Comparison of ENCODE assay signal across 11 cellular contexts in genomic region chr11:44893250-44894216, GRCh38. TPM values are rescaled to one million over a fixed set of nuclear protein-coding genes. Genes with fewer than 3 reads are reported as not detected.
A peak's percentile ranks its signal among the peaks of the same experiment; 100 is the strongest.
DNase-seq lines count a peak whose midpoint lies in the region; ATAC-seq and TF ChIP-seq lines count a peak whose summit lies in the region.
"Had no signal": no experiment of that assay in that cellular context is flagged by ENCODE, and none has a peak within 500 bp of the region (broad histone marks: within the 10 kb centered on the region; RNA-seq: fewer than 3 reads in every experiment).

No MANE protein-coding gene starts in this region.

- H3K36me3 Mint-ChIP-seq in activated CD8-positive, alpha-beta memory T cell treated with anti-CD3 and anti-CD28 coated beads, Interleukin-2, amount 10 ng/mL, durations not matched to agents 7 days and 5 days: no peaks in the 10 kb centered on the region
- peaks cover 3% of the 10 kb centered on the region for H3K36me3 Mint-ChIP-seq in nephron (ENCODE audit: low read depth)

- H3K9me3 ChIP-seq in esophagus squamous epithelium (no peaks in the 10 kb centered on the region), aorta (ENCODE audit: control insufficient read depth, low read length) (no peaks in the 10 kb centered on the region)
- H3K9me3 ChIP-seq: HAP-1 had no signal

- TF ChIP-seq CTCF in esophagus squamous epithelium (IDR thresholded peaks at IDR 0.05): no peak
- TF ChIP-seq CTCF in nephron (IDR thresholded peaks at IDR 0.05; ENCODE audit: unreplicated experiment in 3 of 3): no peak

- H3K4me3 Mint-ChIP-seq in activated CD8-positive, alpha-beta memory T cell treated with anti-CD3 and anti-CD28 coated beads, Interleukin-2, amount 10 ng/mL, durations not matched to agents 7 days and 5 days: no peak overlapping the region
- H3K4me3 Mint-ChIP-seq in nephron: no peak overlapping the region

- CTCF ChIA-PET in activated CD8-positive, alpha-beta memory T cell treated with anti-CD3 and anti-CD28 coated beads, Interleukin-2, amount 10 ng/mL, durations not matched to agents 7 days and 5 days (lab: Charles Lee): interaction anchor here (0.5 to 1.8 kb wide), 13 partner anchors 18 to 276 kb away, joined by 3 to 7 read pairs (median 3); no protein-coding TSS in a partner anchor

- H3K27me3 Mint-ChIP-seq in activated CD8-positive, alpha-beta memory T cell treated with anti-CD3 and anti-CD28 coated beads, Interleukin-2, amount 10 ng/mL, durations not matched to agents 7 days and 5 days: peaks cover 13% of the 10 kb centered on the region
- H3K27me3 Mint-ChIP-seq in nephron (ENCODE audit: low read depth): peaks cover 13% of the 10 kb centered on the region

- DNase-seq in activated CD8-positive, alpha-beta memory T cell treated with anti-CD3 and anti-CD28 coated beads, Interleukin-2, amount 10 ng/mL, durations not matched to agents 7 days and 5 days: no peak
- no peak for DNase-seq in activated CD8-positive, alpha-beta memory T cell treated with anti-CD3 and anti-CD28 coated beads, Interleukin-2, amount 50 U/mL, for 48 hours
- DNase-seq in esophagus squamous epithelium (lab: John Stamatoyannopoulos, UW): no peak
- no peak for DNase-seq in aorta
- no peak for DNase-seq in NCI-H510A treated with DMSO at 0.1 percent for 48 hours (lab: John Stamatoyannopoulos, UW)
- DNase-seq in DMS79 treated with DMSO at 0.1 percent for 48 hours (lab: John Stamatoyannopoulos, UW): no peak

- no peak overlapping the region for H3K4me3 ChIP-seq in esophagus squamous epithelium
- H3K4me3 ChIP-seq in aorta (ENCODE audit: low read length in 2 of 2): no peak overlapping the region
- H3K4me3 ChIP-seq: HAP-1 had no signal

- H3K4me1 ChIP-seq in esophagus squamous epithelium (peaks cover 0 to 21% (median 11%) of the 10 kb centered on the region in 3 donors), aorta (ENCODE audit: control insufficient read depth in 1 of 2, insufficient read depth in 2 of 2, low read length in 2 of 2) (no peaks in the 10 kb centered on the region)
- H3K4me1 ChIP-seq: HAP-1 had no signal

- intact Hi-C loops in esophagus squamous epithelium (cut with DNase I) (loop anchor here (5.0 kb wide), 1 partner anchor 166 kb away; the partner anchor contains the start of gene TSPAN18), aorta (cut with DNase I) (loop anchor here (1.0 to 5.0 kb wide), 4 partner anchors 165 to 272 kb away; no protein-coding TSS in a partner anchor)

- H3K27ac Mint-ChIP-seq in activated CD8-positive, alpha-beta memory T cell treated with anti-CD3 and anti-CD28 coated beads, Interleukin-2, amount 10 ng/mL, durations not matched to agents 7 days and 5 days: no peak overlapping the region
- peak overlapping the region; percentile 14 to 85 (median 75) for H3K27ac Mint-ChIP-seq in nephron

- H3K36me3 ChIP-seq in esophagus squamous epithelium: no peaks in the 10 kb centered on the region
- no peaks in the 10 kb centered on the region for H3K36me3 ChIP-seq in aorta (ENCODE audit: control insufficient read depth in 1 of 2, insufficient read depth in 2 of 2, low read length in 1 of 2)
- H3K36me3 ChIP-seq: HAP-1 had no signal

- 58 to 67% methylated on average over 9 to 10 of the region's 20 CpGs for WGBS in esophagus squamous epithelium, 2 donors
- WGBS in aorta, 2 donors: 53 to 55% methylated on average over 20 of the region's 20 CpGs

- peaks cover 0 to 18% (median 0%) of the 10 kb centered on the region in 4 donors for H3K27me3 ChIP-seq in esophagus squamous epithelium
- no peaks in the 10 kb centered on the region for H3K27me3 ChIP-seq in aorta (ENCODE audit: control insufficient read depth in 1 of 2, insufficient read depth in 2 of 2, low read length in 1 of 2)

- TF ChIP-seq POLR2A in esophagus squamous epithelium (IDR thresholded peaks at IDR 0.05): no peak

- H3K9me3 Mint-ChIP-seq in activated CD8-positive, alpha-beta memory T cell treated with anti-CD3 and anti-CD28 coated beads, Interleukin-2, amount 10 ng/mL, durations not matched to agents 7 days and 5 days (ENCODE audit: low read depth): no peaks in the 10 kb centered on the region
- H3K9me3 Mint-ChIP-seq in nephron: no peaks in the 10 kb centered on the region

- H3K27ac ChIP-seq in esophagus squamous epithelium (peak overlapping the region; percentile 31 to 82 (median 70)), aorta (ENCODE audit: low read depth in 1 of 2, low read length in 2 of 2) (no peak overlapping the region)
- H3K27ac ChIP-seq: 22Rv1, HL-60 had no signal

- ATAC-seq in activated CD8-positive, alpha-beta memory T cell treated with anti-CD3 and anti-CD28 coated beads, Interleukin-2, amount 10 ng/mL, durations not matched to agents 7 days and 5 days: peak; percentile 11
- ATAC-seq in aorta (ENCODE audit: low FRiP score) (peak; percentile 51), GM19023 (IDR thresholded peaks at IDR 0.05; ENCODE audit: unreplicated experiment) (no peak)

- no peaks in the 10 kb centered on the region for H3K4me1 Mint-ChIP-seq in activated CD8-positive, alpha-beta memory T cell treated with anti-CD3 and anti-CD28 coated beads, Interleukin-2, amount 10 ng/mL, durations not matched to agents 7 days and 5 days
- H3K4me1 Mint-ChIP-seq in nephron: peaks cover 21% of the 10 kb centered on the region

RNA-seq across cellular contexts. Expression of gene TP53I11, which starts 57.1 kb away (rescaled TPM):
- total RNA-seq in activated CD8-positive, alpha-beta memory T cell treated with anti-CD3 and anti-CD28 coated beads, Interleukin-2, amount 10 ng/mL, durations not matched to agents 7 days and 5 days: 1 to 10 TPM; 2.2 to 3.7 TPM
- total RNA-seq in esophagus squamous epithelium (10 to 100 TPM; 27.3 to 32.1 (median 29.0) TPM), aorta (10 to 100 TPM; 54.5 to 85.6 TPM)
- 10 to 100 TPM; 25.9 to 37.3 TPM for polyA plus RNA-seq in aorta

Comparison
In these comparisons a context has a peak if more than half of its experiments do, and no peak if none do; other contexts are left out.
1. H3K27ac ChIP-seq: peak in esophagus squamous epithelium (4 of 4); none in aorta (0 of 2).
2. RNA of gene TP53I11, which starts 57.1 kb away (total RNA-seq): 54.5 to 85.6 TPM in aorta and 27.3 to 32.1 TPM in esophagus squamous epithelium; 2.2 to 3.7 TPM in activated CD8-positive, alpha-beta memory T cell treated with anti-CD3 and anti-CD28 coated beads, Interleukin-2, amount 10 ng/mL, durations not matched to agents 7 days and 5 days; every median in the first group is over 4 times any median in the second.